In genomic region chr18:42030586-42031182, GRCh38 we compare ENCODE assay signal across 8 cellular contexts.
DNase-seq lines count a peak whose midpoint lies in the region; ATAC-seq and TF ChIP-seq lines count a peak whose summit lies in the region.

No MANE protein-coding gene starts in this region.

- H3K27me3 ChIP-seq in GM23338 (ENCODE audit: insufficient read depth) (no peaks in the 10 kb centered on the region), right atrium auricular region (no peaks in the 10 kb centered on the region), sigmoid colon (no peaks in the 10 kb centered on the region), Peyer's patch (no peaks in the 10 kb centered on the region)

- no peak overlapping the region for H3K4me3 Mint-ChIP-seq in GM23338
- H3K4me3 Mint-ChIP-seq in mesothelial cell of epicardium: no peak overlapping the region

- H3K36me3 Mint-ChIP-seq in GM23338 (ENCODE audit: low read depth) (peaks cover 14% of the 10 kb centered on the region; the same call in 2 of the 3 replicates), mesothelial cell of epicardium (peaks cover 23% of the 10 kb centered on the region)

- H3K27me3 Mint-ChIP-seq in GM23338 (ENCODE audit: insufficient read depth, low read depth, poor library complexity) (no peaks in the 10 kb centered on the region), mesothelial cell of epicardium (ENCODE audit: low read depth) (no peaks in the 10 kb centered on the region)

- H3K27ac Mint-ChIP-seq in GM23338 (no peak overlapping the region), mesothelial cell of epicardium (no peak overlapping the region)

- WGBS in sigmoid colon, 2 donors: 84 to 90% methylated on average over 3 of the region's 3 CpGs

- H3K4me1 ChIP-seq in GM23338 (ENCODE audit: insufficient read depth) (no peaks in the 10 kb centered on the region), right atrium auricular region (no peaks in the 10 kb centered on the region), sigmoid colon (no peaks in the 10 kb centered on the region), Peyer's patch (no peaks in the 10 kb centered on the region)

- H3K4me1 Mint-ChIP-seq in GM23338 (no peaks in the 10 kb centered on the region), mesothelial cell of epicardium (no peaks in the 10 kb centered on the region)

- no peak overlapping the region for H3K4me2 ChIP-seq in GM23338

- H3K79me2 ChIP-seq in GM23338 (replicated peaks; ENCODE audit: insufficient read depth): no peaks in the 10 kb centered on the region

- in situ Hi-C loops in SK-MEL-5 (cut with HindIII; ENCODE audit: low pct_unique_long_range_greater_than_20kb, low sequenced_read_pairs): no loop called here

- no peaks in the 10 kb centered on the region for H3F3A ChIP-seq in GM23338 (replicated peaks; ENCODE audit: low read depth)

- H3K36me3 ChIP-seq in GM23338 (ENCODE audit: insufficient read depth): 0 out of 2 replicates have a peak, but pooled peaks cover 8% of the 10 kb centered on the region
- H3K36me3 ChIP-seq in right atrium auricular region: peaks cover 44% of the 10 kb centered on the region
- peaks cover 0 to 72% (median 4%) of the 10 kb centered on the region in 4 donors for H3K36me3 ChIP-seq in sigmoid colon
- peaks cover 0 to 68% (median 0%) of the 10 kb centered on the region in 3 donors for H3K36me3 ChIP-seq in Peyer's patch

- no peak for TF ChIP-seq EP300 in sigmoid colon (IDR thresholded peaks at IDR 0.05)

- H3K27ac ChIP-seq in GM23338 (ENCODE audit: low read depth) (no peak overlapping the region), right atrium auricular region (no peak overlapping the region), sigmoid colon (no peak overlapping the region), Peyer's patch (no peak overlapping the region)

- no peaks in the 10 kb centered on the region for H3K9me2 ChIP-seq in GM23338 (ENCODE audit: insufficient read depth)

- DNase-seq in AG10803 (ENCODE audit: low read depth) (peak; percentile 24), GM23338 (ENCODE audit: low spot score) (peak; percentile 67), SK-MEL-5 (ENCODE audit: low read depth, low spot score) (peak; percentile 60), right atrium auricular region (ENCODE audit: low spot score) (no peak), sigmoid colon (no peak), mesothelial cell of epicardium (ENCODE audit: low spot score in 2 of 2, unreplicated experiment in 2 of 2) (no peak), Peyer's patch (no peak)

- TF ChIP-seq POLR2A in sigmoid colon (IDR thresholded peaks at IDR 0.05): no peak
- TF ChIP-seq POLR2A in Peyer's patch (IDR thresholded peaks at IDR 0.05): no peak

- 0 out of 2 replicates have a peak, but pooled peaks cover 2% of the 10 kb centered on the region for H4K20me1 ChIP-seq in GM23338 (replicated peaks; ENCODE audit: insufficient read depth)

- H3K4me3 ChIP-seq in AG10803 (ENCODE audit: low read length): no peak overlapping the region
- no peak overlapping the region for H3K4me3 ChIP-seq in GM23338
- H3K4me3 ChIP-seq in right atrium auricular region: no peak overlapping the region
- H3K4me3 ChIP-seq in sigmoid colon: no peak overlapping the region
- no peak overlapping the region for H3K4me3 ChIP-seq in Peyer's patch

- no peaks in the 10 kb centered on the region for H3K9me3 ChIP-seq in right atrium auricular region
- H3K9me3 ChIP-seq in sigmoid colon: no peaks in the 10 kb centered on the region
- no peaks in the 10 kb centered on the region for H3K9me3 ChIP-seq in Peyer's patch

- H2AFZ ChIP-seq in GM23338: no peak overlapping the region

- TF ChIP-seq CTCF in AG10803 (conservative IDR thresholded peaks at IDR 0.05; ENCODE audit: low read length) (peak; percentile 67), GM23338 (conservative IDR thresholded peaks at IDR 0.05; ENCODE audit: low read depth in 2 of 2) (peak; percentile 75 to 76), right atrium auricular region (IDR thresholded peaks at IDR 0.05) (peak; percentile 19 to 55), sigmoid colon (IDR thresholded peaks at IDR 0.05) (no peak), mesothelial cell of epicardium (IDR thresholded peaks at IDR 0.05; ENCODE audit: unreplicated experiment) (no peak), Peyer's patch (IDR thresholded peaks at IDR 0.05) (no peak)

- ATAC-seq in GM23338 (peak; percentile 89), HG03457 (IDR thresholded peaks at IDR 0.05; ENCODE audit: unreplicated experiment) (no peak)

- intact Hi-C loops in sigmoid colon (cut with DNase I): no loop called here

- H3K9me3 Mint-ChIP-seq in GM23338 (no peaks in the 10 kb centered on the region), mesothelial cell of epicardium (no peaks in the 10 kb centered on the region)

TF ChIP-seq in GM23338, 12 proteins besides CTCF, POLR2A, EP300 and RAD21 (continues in another document):
- TF ChIP-seq EZH2phosphoT487 (IDR thresholded peaks at IDR 0.05; ENCODE audit: unreplicated experiment): no peak
- TF ChIP-seq CREB1 (CRISPR knock-in tag; IDR thresholded peaks at IDR 0.05; ENCODE audit: low read depth): no peak
- no peak for TF ChIP-seq POLR2AphosphoS5 (IDR thresholded peaks at IDR 0.05; ENCODE audit: low read depth)
- no peak for TF ChIP-seq ETS1 (IDR thresholded peaks at IDR 0.05)
- TF ChIP-seq JUNB (IDR thresholded peaks at IDR 0.05; ENCODE audit: unreplicated experiment): no peak
- TF ChIP-seq EZH2 (IDR thresholded peaks at IDR 0.05; ENCODE audit: low read depth, unreplicated experiment): no peak
- no peak for TF ChIP-seq STAT1 (IDR thresholded peaks at IDR 0.05; ENCODE audit: unreplicated experiment)
- TF ChIP-seq REST (IDR thresholded peaks at IDR 0.05; ENCODE audit: unreplicated experiment): no peak

Comparison
In these comparisons a context has a peak if more than half of its experiments do, and no peak if none do; other contexts are left out.
1. DNase-seq: peak in AG10803 (single experiment), GM23338 (single experiment) and SK-MEL-5 (single experiment); none in right atrium auricular region (single experiment), sigmoid colon (single experiment), mesothelial cell of epicardium (0 of 2) and Peyer's patch (0 of 3).
2. CTCF ChIP-seq: peak in AG10803 (single experiment), GM23338 (2 of 2) and right atrium auricular region (2 of 2); none in sigmoid colon (0 of 4), mesothelial cell of epicardium (single experiment) and Peyer's patch (0 of 6).